In genomic region chr21:41726970-41727783, GRCh38 we compare ENCODE assay signal across 1 cellular context.
TF ChIP-seq lines count a peak whose summit lies in the region.

No MANE protein-coding gene starts in this region.

TF ChIP-seq in HepG2, 621 proteins besides CTCF, POLR2A, EP300 and RAD21 (continued from another document and continues in another):
- TF ChIP-seq ZNF142 (CRISPR knock-in tag; IDR thresholded peaks at IDR 0.05) (no peak), SETDB1 (CRISPR knock-in tag; IDR thresholded peaks at IDR 0.05; ENCODE audit: borderline replicate concordance) (no peak), CBX5 (CRISPR knock-in tag; IDR thresholded peaks at IDR 0.05; ENCODE audit: borderline replicate concordance) (0 out of 2 replicates have a peak, but pooled peaks have one; percentile 6), ZFY (CRISPR knock-in tag; IDR thresholded peaks at IDR 0.05) (peak; percentile 59; the same call in 1 of the 2 replicates), ZNF263 (CRISPR knock-in tag; IDR thresholded peaks at IDR 0.05) (peak; percentile 67; the same call in 1 of the 2 replicates), SP1 (IDR thresholded peaks at IDR 0.05) (no peak), SP1 (CRISPR knock-in tag; IDR thresholded peaks at IDR 0.05) (no peak), RBM39 (IDR thresholded peaks at IDR 0.05; ENCODE audit: low read depth, low read length, poor library complexity, severe bottlenecking) (peak; percentile 62), REPIN1 (CRISPR knock-in tag; IDR thresholded peaks at IDR 0.05; ENCODE audit: borderline replicate concordance, low read depth) (no peak), GATAD2A (CRISPR knock-in tag; IDR thresholded peaks at IDR 0.05) (peak; percentile 23; the same call in 1 of the 2 replicates), SUZ12 (IDR thresholded peaks at IDR 0.05; ENCODE audit: low read depth, low read length) (no peak), ZNF704 (CRISPR knock-in tag; IDR thresholded peaks at IDR 0.05; ENCODE audit: borderline replicate concordance) (no peak), MAX (IDR thresholded peaks at IDR 0.05) (0 out of 2 replicates have a peak, but pooled peaks have one; percentile 5), ZNF205 (CRISPR knock-in tag; IDR thresholded peaks at IDR 0.05) (0 out of 2 replicates have a peak, but pooled peaks have one; percentile 24), BRD4 (CRISPR knock-in tag; IDR thresholded peaks at IDR 0.05) (no peak), AKAP8 (CRISPR knock-in tag; IDR thresholded peaks at IDR 0.05) (0 out of 2 replicates have a peak, but pooled peaks have one; percentile 47), HES4 (CRISPR knock-in tag; IDR thresholded peaks at IDR 0.05; ENCODE audit: borderline replicate concordance) (0 out of 2 replicates have a peak, but pooled peaks have one; percentile 49), NFIC (IDR thresholded peaks at IDR 0.05; ENCODE audit: low read length) (no peak), NFYC (CRISPR knock-in tag; IDR thresholded peaks at IDR 0.05) (no peak), NR2F1 (CRISPR knock-in tag; IDR thresholded peaks at IDR 0.05) (no peak), RXRA (CRISPR knock-in tag; IDR thresholded peaks at IDR 0.05) (0 out of 2 replicates have a peak, but pooled peaks have one; percentile 12), ZNF879 (CRISPR knock-in tag; IDR thresholded peaks at IDR 0.05) (no peak), FOXC1 (CRISPR knock-in tag; IDR thresholded peaks at IDR 0.05; ENCODE audit: borderline replicate concordance) (no peak), MTA3 (CRISPR knock-in tag; IDR thresholded peaks at IDR 0.05) (no peak), GATAD1 (CRISPR knock-in tag; IDR thresholded peaks at IDR 0.05) (no peak), ZNF33A (CRISPR knock-in tag; IDR thresholded peaks at IDR 0.05; ENCODE audit: borderline replicate concordance) (no peak), JARID2 (CRISPR knock-in tag; IDR thresholded peaks at IDR 0.05; ENCODE audit: insufficient replicate concordance) (no peak), YEATS4 (CRISPR knock-in tag; IDR thresholded peaks at IDR 0.05; ENCODE audit: borderline replicate concordance) (no peak), SATB2 (CRISPR knock-in tag; IDR thresholded peaks at IDR 0.05) (no peak), ZFX (CRISPR knock-in tag; IDR thresholded peaks at IDR 0.05; ENCODE audit: low read depth) (peak; percentile 88), ZNF234 (CRISPR knock-in tag; conservative IDR thresholded peaks at IDR 0.05) (no peak), MED8 (CRISPR knock-in tag; IDR thresholded peaks at IDR 0.05; ENCODE audit: insufficient replicate concordance) (no peak), ZBTB43 (CRISPR knock-in tag; conservative IDR thresholded peaks at IDR 0.05) (no peak), PCBP1 (IDR thresholded peaks at IDR 0.05; ENCODE audit: borderline replicate concordance, low read depth, low read length) (no peak), HDAC1 (CRISPR knock-in tag; IDR thresholded peaks at IDR 0.05) (peak; percentile 52; the same call in 1 of the 2 replicates), ZNF773 (CRISPR knock-in tag; IDR thresholded peaks at IDR 0.05; ENCODE audit: borderline replicate concordance) (no peak), ZNF383 (CRISPR knock-in tag; IDR thresholded peaks at IDR 0.05; ENCODE audit: borderline replicate concordance) (no peak), ZNF770 (CRISPR knock-in tag; IDR thresholded peaks at IDR 0.05) (peak; percentile 99), ZMYM3 (CRISPR knock-in tag; IDR thresholded peaks at IDR 0.05) (peak; percentile 35; the same call in 1 of the 2 replicates), LRRFIP1 (CRISPR knock-in tag; conservative IDR thresholded peaks at IDR 0.05) (no peak)
- TF ChIP-seq, protein P1, sequence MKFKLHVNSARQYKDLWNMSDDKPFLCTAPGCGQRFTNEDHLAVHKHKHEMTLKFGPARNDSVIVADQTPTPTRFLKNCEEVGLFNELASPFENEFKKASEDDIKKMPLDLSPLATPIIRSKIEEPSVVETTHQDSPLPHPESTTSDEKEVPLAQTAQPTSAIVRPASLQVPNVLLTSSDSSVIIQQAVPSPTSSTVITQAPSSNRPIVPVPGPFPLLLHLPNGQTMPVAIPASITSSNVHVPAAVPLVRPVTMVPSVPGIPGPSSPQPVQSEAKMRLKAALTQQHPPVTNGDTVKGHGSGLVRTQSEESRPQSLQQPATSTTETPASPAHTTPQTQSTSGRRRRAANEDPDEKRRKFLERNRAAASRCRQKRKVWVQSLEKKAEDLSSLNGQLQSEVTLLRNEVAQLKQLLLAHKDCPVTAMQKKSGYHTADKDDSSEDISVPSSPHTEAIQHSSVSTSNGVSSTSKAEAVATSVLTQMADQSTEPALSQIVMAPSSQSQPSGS (CRISPR knock-in tag; IDR thresholded peaks at IDR 0.05) = peak; percentile 47; the same call in 1 of the 2 replicates
- TF ChIP-seq, protein P2, sequence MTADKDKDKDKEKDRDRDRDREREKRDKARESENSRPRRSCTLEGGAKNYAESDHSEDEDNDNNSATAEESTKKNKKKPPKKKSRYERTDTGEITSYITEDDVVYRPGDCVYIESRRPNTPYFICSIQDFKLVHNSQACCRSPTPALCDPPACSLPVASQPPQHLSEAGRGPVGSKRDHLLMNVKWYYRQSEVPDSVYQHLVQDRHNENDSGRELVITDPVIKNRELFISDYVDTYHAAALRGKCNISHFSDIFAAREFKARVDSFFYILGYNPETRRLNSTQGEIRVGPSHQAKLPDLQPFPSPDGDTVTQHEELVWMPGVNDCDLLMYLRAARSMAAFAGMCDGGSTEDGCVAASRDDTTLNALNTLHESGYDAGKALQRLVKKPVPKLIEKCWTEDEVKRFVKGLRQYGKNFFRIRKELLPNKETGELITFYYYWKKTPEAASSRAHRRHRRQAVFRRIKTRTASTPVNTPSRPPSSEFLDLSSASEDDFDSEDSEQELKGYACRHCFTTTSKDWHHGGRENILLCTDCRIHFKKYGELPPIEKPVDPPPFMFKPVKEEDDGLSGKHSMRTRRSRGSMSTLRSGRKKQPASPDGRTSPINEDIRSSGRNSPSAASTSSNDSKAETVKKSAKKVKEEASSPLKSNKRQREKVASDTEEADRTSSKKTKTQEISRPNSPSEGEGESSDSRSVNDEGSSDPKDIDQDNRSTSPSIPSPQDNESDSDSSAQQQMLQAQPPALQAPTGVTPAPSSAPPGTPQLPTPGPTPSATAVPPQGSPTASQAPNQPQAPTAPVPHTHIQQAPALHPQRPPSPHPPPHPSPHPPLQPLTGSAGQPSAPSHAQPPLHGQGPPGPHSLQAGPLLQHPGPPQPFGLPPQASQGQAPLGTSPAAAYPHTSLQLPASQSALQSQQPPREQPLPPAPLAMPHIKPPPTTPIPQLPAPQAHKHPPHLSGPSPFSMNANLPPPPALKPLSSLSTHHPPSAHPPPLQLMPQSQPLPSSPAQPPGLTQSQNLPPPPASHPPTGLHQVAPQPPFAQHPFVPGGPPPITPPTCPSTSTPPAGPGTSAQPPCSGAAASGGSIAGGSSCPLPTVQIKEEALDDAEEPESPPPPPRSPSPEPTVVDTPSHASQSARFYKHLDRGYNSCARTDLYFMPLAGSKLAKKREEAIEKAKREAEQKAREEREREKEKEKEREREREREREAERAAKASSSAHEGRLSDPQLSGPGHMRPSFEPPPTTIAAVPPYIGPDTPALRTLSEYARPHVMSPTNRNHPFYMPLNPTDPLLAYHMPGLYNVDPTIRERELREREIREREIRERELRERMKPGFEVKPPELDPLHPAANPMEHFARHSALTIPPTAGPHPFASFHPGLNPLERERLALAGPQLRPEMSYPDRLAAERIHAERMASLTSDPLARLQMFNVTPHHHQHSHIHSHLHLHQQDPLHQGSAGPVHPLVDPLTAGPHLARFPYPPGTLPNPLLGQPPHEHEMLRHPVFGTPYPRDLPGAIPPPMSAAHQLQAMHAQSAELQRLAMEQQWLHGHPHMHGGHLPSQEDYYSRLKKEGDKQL (CRISPR knock-in tag; IDR thresholded peaks at IDR 0.05; ENCODE audit: low read depth) = no peak
